In the genomic region with DNA sequence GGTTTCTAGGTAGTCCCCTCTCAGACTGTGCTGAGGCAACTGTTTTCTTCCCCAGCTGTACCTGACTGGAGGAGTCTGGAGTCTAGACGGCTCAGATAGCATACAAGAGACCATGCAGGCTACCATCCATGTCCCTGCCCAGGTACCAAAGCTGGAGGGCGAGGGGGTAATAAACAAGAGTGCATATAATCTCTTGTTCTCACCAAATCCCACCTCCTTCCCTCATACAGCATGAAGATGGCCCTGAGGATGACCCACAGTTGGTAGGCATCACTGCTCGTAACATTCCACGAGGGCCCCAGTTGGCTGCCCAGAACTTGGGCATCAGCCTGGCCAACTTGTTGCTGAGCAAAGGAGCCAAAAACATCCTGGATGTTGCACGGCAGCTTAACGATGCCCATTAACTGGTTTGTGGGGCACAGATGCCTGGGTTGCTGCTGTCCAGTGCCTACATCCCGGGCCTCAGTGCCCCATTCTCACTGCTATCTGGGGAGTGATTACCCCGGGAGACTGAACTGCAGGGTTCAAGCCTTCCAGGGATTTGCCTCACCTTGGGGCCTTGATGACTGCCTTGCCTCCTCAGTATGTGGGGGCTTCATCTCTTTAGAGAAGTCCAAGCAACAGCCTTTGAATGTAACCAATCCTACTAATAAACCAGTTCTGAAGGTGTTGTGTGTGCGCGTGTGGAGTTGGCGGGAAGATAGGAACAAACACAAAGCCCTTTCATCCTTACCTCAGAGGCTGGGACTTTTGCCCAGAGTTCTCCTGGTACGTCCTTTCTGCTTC, we compare ENCODE assay signal across 8 cellular contexts. TPM values are rescaled to one million over a fixed set of nuclear protein-coding genes. Genes with fewer than 3 reads are reported as not detected.
A peak's percentile ranks its signal among the peaks of the same experiment; 100 is the strongest.
DNase-seq lines count a peak whose midpoint lies in the region; ATAC-seq and TF ChIP-seq lines count a peak whose summit lies in the region.

No MANE protein-coding gene starts in this region.

- H2BK12ac ChIP-seq in H9 (ENCODE audit: insufficient read length, low read depth, low read length), result no peak overlapping the region

- H2AK5ac ChIP-seq in H9 (ENCODE audit: insufficient read length, low read length), result no peak overlapping the region

- H4K8ac ChIP-seq in H9 (replicated peaks; ENCODE audit: insufficient read length, low read depth, low read length), result no peak overlapping the region

- no peak overlapping the region for H2BK5ac ChIP-seq in H9 (ENCODE audit: insufficient read length, low read length)

- H3K4ac ChIP-seq in H9 (ENCODE audit: low read depth, low read length), result no peak overlapping the region

- H3K79me1 ChIP-seq in H9 (ENCODE audit: insufficient read depth, low read depth, low read length, poor library complexity, severe bottlenecking), result no peaks in the 10 kb centered on the region

- peaks cover 20% of the 10 kb centered on the region; the same call in 1 of the 2 replicates for H3K79me2 ChIP-seq in H9 (ENCODE audit: insufficient read depth, low read length)

- no peak overlapping the region for H2BK120ac ChIP-seq in H9 (ENCODE audit: low read depth, low read length, poor library complexity, severe bottlenecking)

- no peak for ATAC-seq in activated naive CD8-positive, alpha-beta T cell treated with anti-CD3 and anti-CD28 coated beads, Interleukin-2, amount 50 U/mL, for 24 hours
- ATAC-seq in lower lobe of right lung (no peak), HG03025 (IDR thresholded peaks at IDR 0.05; ENCODE audit: low FRiP score, unreplicated experiment) (no peak), HG02852 (IDR thresholded peaks at IDR 0.05; ENCODE audit: unreplicated experiment) (no peak)

- CTCF ChIA-PET in AG04450 (lab: Charles Lee), result interaction anchor here (1.6 kb wide), 1 partner anchor 9 kb away, joined by 4 read pairs; a partner anchor contains a TSS

- no peaks in the 10 kb centered on the region; the same call in 1 of the 2 replicates for H3K4me1 ChIP-seq in H9 (ENCODE audit: insufficient read depth, low read length)
- H3K4me1 ChIP-seq in lower lobe of right lung, result peaks cover 23% of the 10 kb centered on the region

- H3K4me3 Mint-ChIP-seq in H9, result peak overlapping the region; percentile 92 to 94
- H3K4me3 Mint-ChIP-seq in activated naive CD8-positive, alpha-beta T cell treated with anti-CD3 and anti-CD28 coated beads, Interleukin-2, amount 50 U/mL, for 24 hours, result peak overlapping the region; percentile 90

- no peaks in the 10 kb centered on the region for H3K27me3 Mint-ChIP-seq in H9 (ENCODE audit: low read depth)
- peaks cover 4% of the 10 kb centered on the region for H3K27me3 Mint-ChIP-seq in activated naive CD8-positive, alpha-beta T cell treated with anti-CD3 and anti-CD28 coated beads, Interleukin-2, amount 50 U/mL, for 24 hours

- peaks cover 28 to 29% of the 10 kb centered on the region in 2 experiments for H3K4me1 Mint-ChIP-seq in H9
- H3K4me1 Mint-ChIP-seq in activated naive CD8-positive, alpha-beta T cell treated with anti-CD3 and anti-CD28 coated beads, Interleukin-2, amount 50 U/mL, for 24 hours, result peaks cover 34% of the 10 kb centered on the region

- no peaks in the 10 kb centered on the region for H4K20me1 ChIP-seq in H9 (ENCODE audit: control insufficient read depth, insufficient read depth, insufficient read length)

- peak overlapping the region; percentile 95 for H3K9ac ChIP-seq in H9 (ENCODE audit: extremely low read depth, insufficient read length, low read length)

- no peak overlapping the region for H2AFZ ChIP-seq in H9 (ENCODE audit: low read length)

- no peak overlapping the region for H3T11ph ChIP-seq in H9 (ENCODE audit: low read length)

- peaks cover 31% of the 10 kb centered on the region for H3K36me3 ChIP-seq in lower lobe of right lung

- no peak for DNase-seq in AG04450 (ENCODE audit: low read depth, low spot score)
- no peak for DNase-seq in H9
- DNase-seq in activated naive CD8-positive, alpha-beta T cell treated with anti-CD3 and anti-CD28 coated beads, Interleukin-2, amount 50 U/mL, for 24 hours, result no peak
- no peak for DNase-seq in lower lobe of right lung
- no peak for DNase-seq in hepatic stellate cell (ENCODE audit: low spot score)
- no peak for DNase-seq in NCI-H1436 (lab: John Stamatoyannopoulos, UW)

- H3K9me3 Mint-ChIP-seq in H9, result no peaks in the 10 kb centered on the region; a peak in 1 of 5 replicates
- no peaks in the 10 kb centered on the region for H3K9me3 Mint-ChIP-seq in activated naive CD8-positive, alpha-beta T cell treated with anti-CD3 and anti-CD28 coated beads, Interleukin-2, amount 50 U/mL, for 24 hours

- H4K91ac ChIP-seq in H9 (ENCODE audit: insufficient read length, low read depth, low read length), result no peak overlapping the region

- no peak overlapping the region for H3K23ac ChIP-seq in H9 (ENCODE audit: insufficient read length, low read depth, low read length)

- H3K4me3 ChIP-seq in AG04450 (ENCODE audit: low read depth, low read length) (peak overlapping the region; percentile 76), lower lobe of right lung (peak overlapping the region; percentile 87)

- intact Hi-C loops in lower lobe of right lung (cut with DNase I), result no loop called here

- no peak overlapping the region for H2BK15ac ChIP-seq in H9 (ENCODE audit: low read depth, low read length)

- peak overlapping the region; percentile 88 for H3K4me2 ChIP-seq in H9 (ENCODE audit: insufficient read depth, insufficient read length, low read length)

- no peak overlapping the region for H2BK20ac ChIP-seq in H9 (ENCODE audit: low read depth, low read length, poor library complexity, severe bottlenecking)

- H3K27ac ChIP-seq in AG04450 (ENCODE audit: low read depth, low read length) (peak overlapping the region; percentile 39), H9 (ENCODE audit: insufficient read length, low read depth, low read length) (no peak overlapping the region), lower lobe of right lung (peak overlapping the region; percentile 94)

- TF ChIP-seq CTCF in AG04450 (IDR thresholded peaks at IDR 0.05; ENCODE audit: low read depth, low read length), result no peak
- no peak for TF ChIP-seq CTCF in H9 (conservative IDR thresholded peaks at IDR 0.05)
- no peak for TF ChIP-seq CTCF in lower lobe of right lung (IDR thresholded peaks at IDR 0.05)

- peaks cover 13% of the 10 kb centered on the region for H3K23me2 ChIP-seq in H9 (ENCODE audit: insufficient read length, low read depth, low read length, poor library complexity, severe bottlenecking)

- no CpG with 5 or more reads among the region's 12 CpGs for WGBS in H9 (ENCODE audit: extremely low coverage, insufficient read length, low lambda C conversion rate)

- no peak overlapping the region for H3K18ac ChIP-seq in H9 (ENCODE audit: insufficient read length, low read depth, low read length)

- peaks cover 27 to 56% (median 49%) of the 10 kb centered on the region in 3 experiments for H3K36me3 Mint-ChIP-seq in H9 (ENCODE audit: insufficient read depth in 1 of 3, low read depth in 3 of 3)
- H3K36me3 Mint-ChIP-seq in activated naive CD8-positive, alpha-beta T cell treated with anti-CD3 and anti-CD28 coated beads, Interleukin-2, amount 50 U/mL, for 24 hours (ENCODE audit: low read depth), result peaks cover 48% of the 10 kb centered on the region

- H3K27me3 ChIP-seq in AG04450 (ENCODE audit: control insufficient read depth, insufficient read depth, low read length), result no peaks in the 10 kb centered on the region
- H3K27me3 ChIP-seq in H9 (ENCODE audit: insufficient read depth, low read length), result no peaks in the 10 kb centered on the region
- H3K27me3 ChIP-seq in lower lobe of right lung (ENCODE audit: low read depth), result no peaks in the 10 kb centered on the region

- H3K56ac ChIP-seq in H9 (ENCODE audit: insufficient read length, low read depth, low read length), result no peak overlapping the region

- H4K5ac ChIP-seq in H9 (ENCODE audit: insufficient read length, low read depth, low read length), result no peak overlapping the region

- H3K14ac ChIP-seq in H9 (ENCODE audit: insufficient read depth, low read length), result 0 out of 2 replicates have a peak overlapping the region, but pooled peaks have one; percentile 8

- H3K27ac Mint-ChIP-seq in H9, result peak overlapping the region in 2 of 3 experiments; percentile 89 to 92; a peak in 4 of 7 replicates
- H3K27ac Mint-ChIP-seq in activated naive CD8-positive, alpha-beta T cell treated with anti-CD3 and anti-CD28 coated beads, Interleukin-2, amount 50 U/mL, for 24 hours, result peak overlapping the region; percentile 86

- POLR2A ChIA-PET in AG04450 (lab: Yijun Ruan, JAX), result no interaction called here

- H3K9me3 ChIP-seq in AG04450 (ENCODE audit: control insufficient read depth, insufficient read depth, low read length), result no peaks in the 10 kb centered on the region; the same call in 1 of the 2 replicates
- no peaks in the 10 kb centered on the region for H3K9me3 ChIP-seq in H9 (ENCODE audit: control insufficient read depth, low read depth, low read length)
- no peaks in the 10 kb centered on the region for H3K9me3 ChIP-seq in lower lobe of right lung

RNA-seq across cellular contexts. Expression of a gene that starts 8.4 kb away (rescaled TPM):
- polyA plus RNA-seq in AG04450 (2011; rRNA removed), result 38.5 and 43.3 TPM in 2 replicates
- polyA minus RNA-seq in AG04450 (2011; rRNA and poly(A)+ RNA removed), result 28.5 and 33.3 TPM in 2 replicates
- total RNA-seq in H9 (2021) (57.2 and 57.7 TPM in 2 replicates), lower lobe of right lung (16.7 TPM)

RNA-seq across cellular contexts. Expression of a gene that starts 8.6 kb away (rescaled TPM):
- 59.2 and 62.5 TPM in 2 replicates for polyA plus RNA-seq in AG04450 (2011; rRNA removed)
- 66.5 and 79.0 TPM in 2 replicates for polyA minus RNA-seq in AG04450 (2011; rRNA and poly(A)+ RNA removed)
- 43.6 and 44.5 TPM in 2 replicates for total RNA-seq in H9 (2021)
- total RNA-seq in lower lobe of right lung, result 40.6 TPM

RNA-seq across cellular contexts. Expression of a gene that starts 14.1 kb away (rescaled TPM):
- 2.8 and 3.4 TPM in 2 replicates for polyA plus RNA-seq in AG04450 (2011; rRNA removed)
- polyA minus RNA-seq in AG04450 (2011; rRNA and poly(A)+ RNA removed), result 8.3 and 11.9 TPM in 2 replicates
- total RNA-seq in H9 (2021) (5.5 and 5.6 TPM in 2 replicates), lower lobe of right lung (16.5 TPM)

RNA-seq across cellular contexts. Expression of a gene that starts 25.5 kb away (rescaled TPM):
- polyA plus RNA-seq in AG04450 (2011; rRNA removed), result 9.9 and 19.9 TPM in 2 replicates
- 24.7 and 32.8 TPM in 2 replicates for polyA minus RNA-seq in AG04450 (2011; rRNA and poly(A)+ RNA removed)
- total RNA-seq in H9 (2021) (17.5 and 18.6 TPM in 2 replicates), lower lobe of right lung (45.6 TPM)

RNA-seq across cellular contexts. Expression of a gene that starts 28.3 kb away (rescaled TPM):
- polyA plus RNA-seq in AG04450 (2011; rRNA removed), result 14.9 and 16.4 TPM in 2 replicates
- 26.7 and 33.9 TPM in 2 replicates for polyA minus RNA-seq in AG04450 (2011; rRNA and poly(A)+ RNA removed)
- total RNA-seq in H9 (2021) (42.1 and 42.4 TPM in 2 replicates), lower lobe of right lung (31.0 TPM)
